Comparison of ENCODE assay signal across 8 cellular contexts in genomic region chr6:96520851-96521115, GRCh38. TPM values are rescaled to one million over a fixed set of nuclear protein-coding genes. Genes with fewer than 3 reads are reported as not detected.
A peak's percentile ranks its signal among the peaks of the same experiment; 100 is the strongest.
DNase-seq lines count a peak whose midpoint lies in the region; ATAC-seq and TF ChIP-seq lines count a peak whose summit lies in the region.

No MANE protein-coding gene starts in this region.

- peaks cover 6 to 42% (median 31%) of the 10 kb centered on the region in 4 donors for H3K4me1 Mint-ChIP-seq in CD4-positive, CD25-positive, alpha-beta regulatory T cell
- H3K4me1 Mint-ChIP-seq in nephron = peaks cover 31% of the 10 kb centered on the region

- peaks cover 5% of the 10 kb centered on the region for H4K20me1 ChIP-seq in Loucy (ENCODE audit: insufficient read depth, low read length, poor library complexity, severe bottlenecking)

- H3K27ac ChIP-seq in CD4-positive, CD25-positive, alpha-beta regulatory T cell (ENCODE audit: insufficient read depth, low read length, poor library complexity, severe bottlenecking) = peak overlapping the region; percentile 98
- peak overlapping the region in 1 of 2 donors; percentile 97 for H3K27ac ChIP-seq in coronary artery

- peak overlapping the region; percentile 88; the same call in 1 of the 2 replicates for H2AFZ ChIP-seq in Loucy (ENCODE audit: low read length)

- peaks cover 6% of the 10 kb centered on the region for H3K27me3 Mint-ChIP-seq in CD4-positive, CD25-positive, alpha-beta regulatory T cell
- no peaks in the 10 kb centered on the region for H3K27me3 Mint-ChIP-seq in nephron (ENCODE audit: low read depth)

- peak overlapping the region; percentile 78 to 100 (median 89) for H3K27ac Mint-ChIP-seq in CD4-positive, CD25-positive, alpha-beta regulatory T cell
- peak overlapping the region; percentile 100 for H3K27ac Mint-ChIP-seq in nephron

- peaks cover 41% of the 10 kb centered on the region for H3K79me2 ChIP-seq in Loucy (ENCODE audit: insufficient read depth, low read length)

- H3K36me3 Mint-ChIP-seq in CD4-positive, CD25-positive, alpha-beta regulatory T cell = peaks cover 5% of the 10 kb centered on the region
- peaks cover 7% of the 10 kb centered on the region for H3K36me3 Mint-ChIP-seq in nephron (ENCODE audit: low read depth)

- no peaks in the 10 kb centered on the region for H3K9me2 ChIP-seq in Loucy (replicated peaks; ENCODE audit: low read depth, low read length)

- no peaks in the 10 kb centered on the region for H3K27me3 ChIP-seq in CD4-positive, CD25-positive, alpha-beta regulatory T cell (ENCODE audit: control insufficient read depth, insufficient read depth, low read length)
- no peaks in the 10 kb centered on the region for H3K27me3 ChIP-seq in Loucy (ENCODE audit: insufficient read depth, low read length, poor library complexity, severe bottlenecking)

- TF ChIP-seq CTCF in Loucy (conservative IDR thresholded peaks at IDR 0.05; ENCODE audit: low read length) (no peak), coronary artery (IDR thresholded peaks at IDR 0.05) (no peak), nephron (IDR thresholded peaks at IDR 0.05; ENCODE audit: unreplicated experiment in 3 of 3) (no peak)

- peak overlapping the region; percentile 94 to 100 (median 98) for H3K4me3 Mint-ChIP-seq in CD4-positive, CD25-positive, alpha-beta regulatory T cell
- peak overlapping the region; percentile 100 for H3K4me3 Mint-ChIP-seq in nephron

- H3K4me1 ChIP-seq in CD4-positive, CD25-positive, alpha-beta regulatory T cell (ENCODE audit: control insufficient read depth, insufficient read depth, low read length, poor library complexity, severe bottlenecking) = peaks cover 31% of the 10 kb centered on the region
- H3K4me1 ChIP-seq in Loucy (ENCODE audit: insufficient read depth, low read length, poor library complexity, severe bottlenecking) = peaks cover 34% of the 10 kb centered on the region

- peak overlapping the region; percentile 93 for H3K9ac ChIP-seq in Loucy (ENCODE audit: low read depth, low read length, poor library complexity, severe bottlenecking)

- H3K36me3 ChIP-seq in CD4-positive, CD25-positive, alpha-beta regulatory T cell (ENCODE audit: control insufficient read depth, insufficient read depth, low read length) = peaks cover 9% of the 10 kb centered on the region
- no peaks in the 10 kb centered on the region for H3K36me3 ChIP-seq in Loucy (ENCODE audit: insufficient read depth, low read length)

- peaks cover 2% of the 10 kb centered on the region; the same call in 1 of the 2 replicates for H3F3A ChIP-seq in Loucy (ENCODE audit: low read depth)

- peaks cover 0 to 4% (median 0%) of the 10 kb centered on the region in 7 donors for H3K9me3 Mint-ChIP-seq in CD4-positive, CD25-positive, alpha-beta regulatory T cell
- H3K9me3 Mint-ChIP-seq in nephron = no peaks in the 10 kb centered on the region

- H3K4me3 ChIP-seq in CD4-positive, CD25-positive, alpha-beta regulatory T cell (ENCODE audit: low read depth, low read length) = peak overlapping the region; percentile 98
- H3K4me3 ChIP-seq in Loucy (ENCODE audit: low read length, poor library complexity, severe bottlenecking) (peak overlapping the region; percentile 93), coronary artery (peak overlapping the region; percentile 88)

- no peak for ATAC-seq in CD4-positive, CD25-positive, alpha-beta regulatory T cell (ENCODE audit: low read depth in 2 of 2)
- ATAC-seq in GM19351 (IDR thresholded peaks at IDR 0.05; ENCODE audit: unreplicated experiment) (no peak), GM19328 (IDR thresholded peaks at IDR 0.05; ENCODE audit: unreplicated experiment) (no peak), HG03280 (IDR thresholded peaks at IDR 0.05; ENCODE audit: unreplicated experiment) (no peak)

- H3K9me3 ChIP-seq in CD4-positive, CD25-positive, alpha-beta regulatory T cell (ENCODE audit: control insufficient read depth in 2 of 2, low read length in 2 of 2) = no peaks in the 10 kb centered on the region
- H3K9me3 ChIP-seq in Loucy (ENCODE audit: insufficient read depth, low read depth, low read length) = no peaks in the 10 kb centered on the region

- DNase-seq in CD4-positive, CD25-positive, alpha-beta regulatory T cell = peak in 1 of 3 donors; percentile 2
- DNase-seq in coronary artery (ENCODE audit: low spot score) (no peak), inferior parietal cortex (ENCODE audit: extremely low spot score) (no peak)

- peak overlapping the region; percentile 86 for H3K4me2 ChIP-seq in Loucy (ENCODE audit: low read depth, low read length, poor library complexity, severe bottlenecking)

RNA-seq across cellular contexts. Expression of gene UFL1, which starts 0.8 kb away (rescaled TPM):
- total RNA-seq in CD4-positive, CD25-positive, alpha-beta regulatory T cell = 19.1 TPM
- polyA plus RNA-seq in CD4-positive, CD25-positive, alpha-beta regulatory T cell = 10 to 100 TPM; 22.2 to 25.5 (median 24.4) TPM

RNA-seq across cellular contexts. Expression of gene FHL5, which starts 42.1 kb away (rescaled TPM):
- total RNA-seq in CD4-positive, CD25-positive, alpha-beta regulatory T cell = not detected
- not detected for polyA plus RNA-seq in CD4-positive, CD25-positive, alpha-beta regulatory T cell
